Comparison of ENCODE assay signal across 17 cellular contexts in the genomic region with DNA sequence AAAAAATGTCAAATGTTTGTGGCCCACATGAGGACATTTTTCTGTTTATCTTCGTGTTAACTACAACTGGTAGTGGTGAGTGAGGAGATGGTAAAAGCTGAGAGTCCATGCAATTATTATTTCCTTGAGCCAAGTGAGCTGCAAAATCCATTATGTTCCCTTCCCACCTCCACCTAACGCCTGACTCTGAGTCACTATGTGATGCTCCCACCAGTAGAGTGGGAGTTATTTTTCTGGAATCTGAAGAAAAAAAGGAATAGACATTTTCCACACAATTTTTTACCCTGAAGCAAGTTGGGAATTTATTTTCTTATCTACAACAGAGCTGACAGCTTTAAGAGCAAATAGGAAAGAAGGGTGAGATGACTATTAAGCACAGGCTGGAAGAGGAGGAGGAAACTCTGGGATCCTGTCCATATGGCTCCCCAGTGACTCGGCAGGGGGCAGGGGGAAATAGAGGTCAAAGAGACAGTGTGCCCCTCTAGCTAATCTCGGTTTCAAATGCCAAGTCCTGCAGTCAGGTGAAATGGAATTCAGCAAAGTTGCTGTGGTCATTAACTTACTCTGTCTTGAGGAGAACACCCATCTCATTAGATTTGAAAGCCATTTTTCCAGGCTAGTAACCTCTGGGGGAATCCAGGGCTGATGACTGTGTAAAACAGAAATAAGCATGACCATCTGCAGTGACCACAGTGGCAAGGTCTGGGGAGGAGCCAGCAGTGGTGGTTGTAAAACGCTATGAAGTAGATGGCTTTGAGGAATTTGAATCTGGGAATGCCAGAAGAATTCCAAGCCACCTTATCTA.
DNase-seq lines count a peak whose midpoint lies in the region; ATAC-seq, FAIRE-seq and TF ChIP-seq lines count a peak whose summit lies in the region.
"Had no signal": no experiment of that assay in that cellular context is flagged by ENCODE, and none has a peak within 500 bp of the region (broad histone marks: within the 10 kb centered on the region; RNA-seq: fewer than 3 reads in every experiment).

No MANE protein-coding gene starts in this region.

- H3K9ac ChIP-seq in astrocyte (ENCODE audit: low read length) (peak overlapping the region; percentile 41), kidney (ENCODE audit: low read length in 2 of 2) (no peak overlapping the region), skeletal muscle tissue (ENCODE audit: low read depth in 1 of 3, low read length in 3 of 3) (peak overlapping the region in 1 of 3 donors; percentile 11)

- H3K27ac ChIP-seq in astrocyte (ENCODE audit: low read depth, low read length), result peak overlapping the region; percentile 77
- H3K27ac ChIP-seq in kidney (ENCODE audit: low read depth in 2 of 2, low read length in 2 of 2), result no peak overlapping the region
- peak overlapping the region; percentile 68 for H3K27ac ChIP-seq in skeletal muscle tissue (ENCODE audit: low read depth, low read length)
- H3K27ac ChIP-seq: A549, adrenal gland had no signal

- CTCF ChIA-PET in activated naive CD4-positive, alpha-beta T cell treated with anti-CD3 and anti-CD28 coated beads for 36 hours (lab: Charles Lee), result no interaction called here

- H3K27ac Mint-ChIP-seq in astrocyte (ENCODE audit: unreplicated experiment), result peak overlapping the region; percentile 95
- H3K27ac Mint-ChIP-seq in activated naive CD4-positive, alpha-beta T cell treated with anti-CD3 and anti-CD28 coated beads for 36 hours, result no peak overlapping the region

- no peaks in the 10 kb centered on the region for H3K9me3 Mint-ChIP-seq in astrocyte (ENCODE audit: unreplicated experiment)
- H3K9me3 Mint-ChIP-seq in activated naive CD4-positive, alpha-beta T cell treated with anti-CD3 and anti-CD28 coated beads for 36 hours, result no peaks in the 10 kb centered on the region

- peak overlapping the region; percentile 57 for H3K4me3 Mint-ChIP-seq in astrocyte (ENCODE audit: unreplicated experiment)
- H3K4me3 Mint-ChIP-seq in activated naive CD4-positive, alpha-beta T cell treated with anti-CD3 and anti-CD28 coated beads for 36 hours, result no peak overlapping the region

- H3K27me3 ChIP-seq in astrocyte (ENCODE audit: insufficient read depth, low read length) (no peaks in the 10 kb centered on the region), skeletal muscle tissue (ENCODE audit: control insufficient read depth in 3 of 3, insufficient read depth in 3 of 3, low read length in 3 of 3) (no peaks in the 10 kb centered on the region)
- H3K27me3 ChIP-seq: adrenal gland had no signal

- H3K4me1 ChIP-seq in astrocyte (ENCODE audit: insufficient read depth, low read length) (peaks cover 15% of the 10 kb centered on the region), kidney (ENCODE audit: control insufficient read depth in 1 of 2, insufficient read depth in 1 of 2, low read depth in 1 of 2, low read length in 2 of 2) (no peaks in the 10 kb centered on the region), skeletal muscle tissue (ENCODE audit: control insufficient read depth in 3 of 3, insufficient read depth in 3 of 3, low read length in 3 of 3) (peaks cover 9 to 15% (median 11%) of the 10 kb centered on the region in 3 donors)
- H3K4me1 ChIP-seq: A549, adrenal gland had no signal

- H3K79me2 ChIP-seq in astrocyte (ENCODE audit: insufficient read depth, low read length), result no peaks in the 10 kb centered on the region

- no peaks in the 10 kb centered on the region for H4K20me1 ChIP-seq in astrocyte (ENCODE audit: insufficient read depth, low read length)

- DNase-seq in NCI-H2171 treated with DMSO at 0.1 percent for 48 hours (lab: John Stamatoyannopoulos, UW) (peak; percentile 44), NCI-H2171 (lab: John Stamatoyannopoulos, UW) (no peak), astrocyte (ENCODE audit: low read depth) (peak; percentile 86), kidney (peak; percentile 61)
- DNase-seq in activated naive CD4-positive, alpha-beta T cell treated with anti-CD3 and anti-CD28 coated beads for 36 hours, result no peak
- DNase-seq: adrenal gland, DND-41, erythroblast, MM.1S, NCI-H774, right cardiac atrium, T-helper 1 cell had no signal

- peaks cover 27% of the 10 kb centered on the region for H3K4me1 Mint-ChIP-seq in astrocyte (ENCODE audit: low read depth, unreplicated experiment)
- no peaks in the 10 kb centered on the region for H3K4me1 Mint-ChIP-seq in activated naive CD4-positive, alpha-beta T cell treated with anti-CD3 and anti-CD28 coated beads for 36 hours (ENCODE audit: low read depth)

- H2AFZ ChIP-seq in astrocyte (ENCODE audit: low read depth, low read length), result peak overlapping the region; percentile 13

- H3K9me3 ChIP-seq in astrocyte (ENCODE audit: insufficient read depth, low read depth, low read length), result no peaks in the 10 kb centered on the region
- no peaks in the 10 kb centered on the region for H3K9me3 ChIP-seq in kidney (ENCODE audit: control insufficient read depth in 1 of 2, low read length in 2 of 2)
- H3K9me3 ChIP-seq in skeletal muscle tissue (ENCODE audit: control insufficient read depth in 3 of 3, low read length in 3 of 3), result no peaks in the 10 kb centered on the region
- H3K9me3 ChIP-seq: A549, adrenal gland had no signal

- no peak for FAIRE-seq in astrocyte (lab: Jason Lieb, UNC)
- FAIRE-seq in kidney (lab: Jason Lieb, UNC), result no peak
- FAIRE-seq: A549 had no signal

- peak overlapping the region; percentile 60 for H3K4me2 ChIP-seq in astrocyte (ENCODE audit: low read length)
- H3K4me2 ChIP-seq: A549 had no signal

- no peak overlapping the region for H3K4me3 ChIP-seq in astrocyte (ENCODE audit: insufficient read depth, low read depth, low read length)
- H3K4me3 ChIP-seq in kidney (ENCODE audit: low read length in 2 of 2), result no peak overlapping the region
- peak overlapping the region in 1 of 3 donors; percentile 33 for H3K4me3 ChIP-seq in skeletal muscle tissue (ENCODE audit: low read length in 3 of 3)
- H3K4me3 ChIP-seq: A549, adrenal gland had no signal

- no peak for ATAC-seq in HG03565 (IDR thresholded peaks at IDR 0.05; ENCODE audit: unreplicated experiment)
- ATAC-seq in GM21717 (IDR thresholded peaks at IDR 0.05; ENCODE audit: unreplicated experiment), result no peak
- ATAC-seq: A549, left lobe of liver, right cardiac atrium had no signal

- H3K36me3 ChIP-seq in astrocyte (ENCODE audit: insufficient read depth, low read length), result no peaks in the 10 kb centered on the region
- no peaks in the 10 kb centered on the region for H3K36me3 ChIP-seq in kidney (ENCODE audit: control insufficient read depth in 1 of 2, insufficient read depth in 2 of 2, low read length in 2 of 2)
- no peaks in the 10 kb centered on the region for H3K36me3 ChIP-seq in skeletal muscle tissue (ENCODE audit: control insufficient read depth in 3 of 3, insufficient read depth in 3 of 3, low read length in 3 of 3)
- H3K36me3 ChIP-seq: adrenal gland had no signal

- TF ChIP-seq CTCF in astrocyte (IDR thresholded peaks at IDR 0.05; ENCODE audit: insufficient read depth, low read depth, low read length), result no peak
- TF ChIP-seq CTCF in kidney (IDR thresholded peaks at IDR 0.05; ENCODE audit: borderline replicate concordance, extremely low read depth, insufficient read depth), result no peak

- H3K36me3 Mint-ChIP-seq in astrocyte (ENCODE audit: low read depth, unreplicated experiment), result no peaks in the 10 kb centered on the region
- H3K36me3 Mint-ChIP-seq in activated naive CD4-positive, alpha-beta T cell treated with anti-CD3 and anti-CD28 coated beads for 36 hours (ENCODE audit: low read depth), result no peaks in the 10 kb centered on the region

- H3K27me3 Mint-ChIP-seq in astrocyte (ENCODE audit: low read depth, unreplicated experiment), result no peaks in the 10 kb centered on the region
- H3K27me3 Mint-ChIP-seq in activated naive CD4-positive, alpha-beta T cell treated with anti-CD3 and anti-CD28 coated beads for 36 hours (ENCODE audit: low read depth), result no peaks in the 10 kb centered on the region

- intact Hi-C loops in kidney (cut with DNase I), result no loop called here
- intact Hi-C loops in activated naive CD4-positive, alpha-beta T cell treated with anti-CD3 and anti-CD28 coated beads for 36 hours (cut with micrococcal nuclease), result loop anchor here (10.0 kb wide), 1 partner anchor 331 kb away; no protein-coding TSS in a partner anchor

Comparison
In these comparisons a context has a peak if more than half of its experiments do, and no peak if none do; other contexts are left out.
1. DNase-seq: peak in NCI-H2171 treated with DMSO at 0.1 percent for 48 hours (single experiment), astrocyte (single experiment) and kidney (single experiment); none in NCI-H2171 (single experiment) and activated naive CD4-positive, alpha-beta T cell treated with anti-CD3 and anti-CD28 coated beads for 36 hours (single experiment).
2. H3K27ac ChIP-seq: peak in astrocyte (single experiment) and skeletal muscle tissue (single experiment); none in kidney (0 of 2).